In the genomic region with DNA sequence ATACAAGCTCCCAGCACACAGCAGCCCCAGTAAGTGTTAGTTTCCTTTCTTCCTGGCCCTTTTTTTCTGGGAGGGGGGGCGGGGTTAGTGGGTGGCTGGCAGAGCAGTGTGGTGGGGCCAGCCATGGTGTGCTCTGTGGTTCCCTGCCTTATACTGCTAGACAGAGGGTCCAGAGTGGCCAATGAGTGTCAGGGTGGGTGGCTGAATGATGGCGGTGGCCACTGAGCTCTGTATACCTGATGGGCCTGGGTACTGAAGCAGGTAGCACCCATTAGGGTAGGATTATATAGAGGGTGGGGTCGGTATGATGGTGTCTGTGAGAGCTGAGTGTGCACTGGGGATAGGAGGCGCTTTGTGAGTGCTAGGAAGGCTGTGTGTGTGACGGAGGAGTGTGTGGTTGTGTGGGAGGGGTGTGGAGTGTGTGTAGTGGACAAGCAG, we compare ENCODE assay signal across 8 cellular contexts. TPM values are rescaled to one million over a fixed set of nuclear protein-coding genes. Genes with fewer than 3 reads are reported as not detected.
A peak's percentile ranks its signal among the peaks of the same experiment; 100 is the strongest.
DNase-seq lines count a peak whose midpoint lies in the region; ATAC-seq and TF ChIP-seq lines count a peak whose summit lies in the region.

No MANE protein-coding gene starts in this region.

- peak; percentile 1 for ATAC-seq in Panc1

- H3K4me3 ChIP-seq in GM12864 (ENCODE audit: low read depth, low read length): peak overlapping the region; percentile 64
- peak overlapping the region; percentile 45 to 56 for H3K4me3 ChIP-seq in Panc1 (ENCODE audit: low read depth in 2 of 2, low read length in 2 of 2)
- H3K4me3 ChIP-seq in skin epidermis: peak overlapping the region in 2 of 7 experiments; percentile 17 to 66
- no peak overlapping the region; the same call in 1 of the 2 replicates for H3K4me3 ChIP-seq in HAP-1

- BruUV-seq in Panc1 (replicated peaks; lab: Mats Ljungman, UMichigan): no TSS peak

- POLR2A ChIA-PET in Panc1 (lab: Charles Lee): interaction anchor here (0.7 kb wide), 1 partner anchor 1759 kb away, joined by 3 read pairs; no protein-coding TSS in a partner anchor

- H3K27me3 Mint-ChIP-seq in glutamatergic neuron (ENCODE audit: unreplicated experiment): peaks cover 22% of the 10 kb centered on the region
- H3K27me3 Mint-ChIP-seq in activated CD4-positive, alpha-beta T cell treated with anti-CD3 and anti-CD28 coated beads, Interleukin-2, amount 10 ng/mL, durations not matched to agents 24 days and 14 days: no peaks in the 10 kb centered on the region

- CTCF ChIA-PET in Panc1 (lab: Charles Lee): no interaction called here

- no peak for TF ChIP-seq CTCF in GM12864 (IDR thresholded peaks at IDR 0.05; ENCODE audit: low read depth, low read length, missing control alignments)
- no peak for TF ChIP-seq CTCF in Panc1 (IDR thresholded peaks at IDR 0.05)
- no peak for TF ChIP-seq CTCF in glutamatergic neuron (IDR thresholded peaks at IDR 0.05; ENCODE audit: partially characterized antibody, unreplicated experiment)

- H3K27me3 ChIP-seq in Panc1 (ENCODE audit: control insufficient read depth, insufficient read depth, low read length): no peaks in the 10 kb centered on the region
- no peaks in the 10 kb centered on the region for H3K27me3 ChIP-seq in HAP-1 (ENCODE audit: low read depth)

- H3K36me3 ChIP-seq in Panc1 (ENCODE audit: control insufficient read depth, insufficient read depth, low read length) (no peaks in the 10 kb centered on the region; the same call in 1 of the 2 replicates), HAP-1 (replicated peaks) (peaks cover 11% of the 10 kb centered on the region)

- H3K27ac Mint-ChIP-seq in glutamatergic neuron (ENCODE audit: unreplicated experiment): peak overlapping the region; percentile 93
- H3K27ac Mint-ChIP-seq in activated CD4-positive, alpha-beta T cell treated with anti-CD3 and anti-CD28 coated beads, Interleukin-2, amount 10 ng/mL, durations not matched to agents 24 days and 14 days: no peak overlapping the region

- in situ Hi-C loops in Panc1 (cut with HindIII; ENCODE audit: low pct_unique_long_range_greater_than_20kb, low sequenced_read_pairs) (no loop called here), HAP-1 (cut with MboI; ENCODE audit: low sequenced_read_pairs) (no loop called here)

- H3K4me1 Mint-ChIP-seq in glutamatergic neuron (ENCODE audit: low read depth, unreplicated experiment): peaks cover 25% of the 10 kb centered on the region
- peaks cover 43% of the 10 kb centered on the region for H3K4me1 Mint-ChIP-seq in activated CD4-positive, alpha-beta T cell treated with anti-CD3 and anti-CD28 coated beads, Interleukin-2, amount 10 ng/mL, durations not matched to agents 24 days and 14 days

- peaks cover 48% of the 10 kb centered on the region for H3K4me1 ChIP-seq in Panc1 (ENCODE audit: control insufficient read depth, insufficient read depth, low read length)
- H3K4me1 ChIP-seq in HAP-1: peaks cover 35% of the 10 kb centered on the region

- H3K36me3 Mint-ChIP-seq in glutamatergic neuron (ENCODE audit: unreplicated experiment): no peaks in the 10 kb centered on the region
- peaks cover 12% of the 10 kb centered on the region for H3K36me3 Mint-ChIP-seq in activated CD4-positive, alpha-beta T cell treated with anti-CD3 and anti-CD28 coated beads, Interleukin-2, amount 10 ng/mL, durations not matched to agents 24 days and 14 days (ENCODE audit: low read depth)

- intact Hi-C loops in Panc1 (cut with micrococcal nuclease; ENCODE audit: unreplicated experiment): loop anchor here (5.0 kb wide), 1 partner anchor 36 kb away; no protein-coding TSS in a partner anchor
- intact Hi-C loops in activated CD4-positive, alpha-beta T cell treated with anti-CD3 and anti-CD28 coated beads, Interleukin-2, amount 10 ng/mL, durations not matched to agents 24 days and 14 days (cut with micrococcal nuclease): loop anchor here (1.0 to 5.0 kb wide), 6 partner anchors 19 to 396 kb away; a partner anchor contains a TSS

- H3K9me3 ChIP-seq in Panc1 (ENCODE audit: control insufficient read depth, insufficient read depth, low read depth, low read length) (no peaks in the 10 kb centered on the region), HAP-1 (no peaks in the 10 kb centered on the region)

- peak overlapping the region; percentile 91 for H3K4me3 Mint-ChIP-seq in glutamatergic neuron (ENCODE audit: unreplicated experiment)
- H3K4me3 Mint-ChIP-seq in activated CD4-positive, alpha-beta T cell treated with anti-CD3 and anti-CD28 coated beads, Interleukin-2, amount 10 ng/mL, durations not matched to agents 24 days and 14 days: no peak overlapping the region

- H3K27ac ChIP-seq in Panc1 (ENCODE audit: low read length) (peak overlapping the region; percentile 92), skin epidermis (peak overlapping the region in 20 of 21 experiments; percentile 83 to 99 (median 92))

- no peak for DNase-seq in GM12864 (ENCODE audit: low read depth)
- DNase-seq in Panc1 (ENCODE audit: low read depth, low spot score): no peak
- no peak for DNase-seq in glutamatergic neuron
- no peak for DNase-seq in DMS153 (lab: John Stamatoyannopoulos, UW)
- no peak for DNase-seq in NCI-H69 (lab: John Stamatoyannopoulos, UW)
- DNase-seq in activated CD4-positive, alpha-beta T cell treated with anti-CD3 and anti-CD28 coated beads, Interleukin-2, amount 10 ng/mL, durations not matched to agents 24 days and 14 days: no peak
- DNase-seq in HAP-1 (ENCODE audit: low spot score in 2 of 2): no peak

- H3K9me3 Mint-ChIP-seq in glutamatergic neuron (ENCODE audit: unreplicated experiment): peaks cover 19% of the 10 kb centered on the region
- H3K9me3 Mint-ChIP-seq in activated CD4-positive, alpha-beta T cell treated with anti-CD3 and anti-CD28 coated beads, Interleukin-2, amount 10 ng/mL, durations not matched to agents 24 days and 14 days: no peaks in the 10 kb centered on the region

RNA-seq across cellular contexts. Expression of a gene that starts 13.8 kb away (rescaled TPM):
- total RNA-seq in Panc1 (2021; ENCODE audit: unreplicated experiment) (67.4 TPM), glutamatergic neuron (ENCODE audit: unreplicated experiment) (150 TPM)
- 49.9 TPM for polyA plus RNA-seq in Panc1 (2012; ENCODE audit: insufficient read length)
- total RNA-seq in activated CD4-positive, alpha-beta T cell treated with anti-CD3 and anti-CD28 coated beads, Interleukin-2, amount 10 ng/mL, durations not matched to agents 24 days and 14 days: 61.2 and 65.6 TPM in 2 replicates

RNA-seq across cellular contexts. Expression of a gene that starts 19.1 kb away (rescaled TPM):
- 2.1 TPM for total RNA-seq in Panc1 (2021; ENCODE audit: unreplicated experiment)
- 2.2 TPM for polyA plus RNA-seq in Panc1 (2012; ENCODE audit: insufficient read length)
- total RNA-seq in glutamatergic neuron (ENCODE audit: unreplicated experiment): 1.6 TPM
- 1.3 and 1.6 TPM in 2 replicates for total RNA-seq in activated CD4-positive, alpha-beta T cell treated with anti-CD3 and anti-CD28 coated beads, Interleukin-2, amount 10 ng/mL, durations not matched to agents 24 days and 14 days

RNA-seq across cellular contexts. Expression of a gene that starts 19.6 kb away (rescaled TPM):
- 92.2 TPM for total RNA-seq in Panc1 (2021; ENCODE audit: unreplicated experiment)
- 160 TPM for polyA plus RNA-seq in Panc1 (2012; ENCODE audit: insufficient read length)
- 199 TPM for total RNA-seq in glutamatergic neuron (ENCODE audit: unreplicated experiment)
- 49.1 and 50.4 TPM in 2 replicates for total RNA-seq in activated CD4-positive, alpha-beta T cell treated with anti-CD3 and anti-CD28 coated beads, Interleukin-2, amount 10 ng/mL, durations not matched to agents 24 days and 14 days

RNA-seq across cellular contexts. Expression of a gene that starts 27.9 kb away (rescaled TPM):
- total RNA-seq in Panc1 (2021; ENCODE audit: unreplicated experiment) (85.7 TPM), glutamatergic neuron (ENCODE audit: unreplicated experiment) (28.0 TPM)
- polyA plus RNA-seq in Panc1 (2012; ENCODE audit: insufficient read length): 70.6 TPM
- 71.6 and 82.3 TPM in 2 replicates for total RNA-seq in activated CD4-positive, alpha-beta T cell treated with anti-CD3 and anti-CD28 coated beads, Interleukin-2, amount 10 ng/mL, durations not matched to agents 24 days and 14 days

RNA-seq across cellular contexts. Expression of a gene that starts 30.3 kb away (rescaled TPM):
- 3.0 TPM for total RNA-seq in Panc1 (2021; ENCODE audit: unreplicated experiment)
- polyA plus RNA-seq in Panc1 (2012; ENCODE audit: insufficient read length): 4.3 TPM
- 24.7 TPM for total RNA-seq in glutamatergic neuron (ENCODE audit: unreplicated experiment)
- total RNA-seq in activated CD4-positive, alpha-beta T cell treated with anti-CD3 and anti-CD28 coated beads, Interleukin-2, amount 10 ng/mL, durations not matched to agents 24 days and 14 days: 0.78 and 0.82 TPM in 2 replicates
